19 cellular contexts compared by ENCODE assay signal in genomic region chr3:75180945-75181298, GRCh38.
"Had no signal": no experiment of that assay in that cellular context is flagged by ENCODE, and none has a peak within 500 bp of the region (broad histone marks: within the 10 kb centered on the region; RNA-seq: fewer than 3 reads in every experiment).

No MANE protein-coding gene starts in this region.

- H3K36me3 ChIP-seq: adrenal gland, esophagus muscularis mucosa, neural progenitor cell, prostate gland, right atrium auricular region, transverse colon, WERI-Rb-1 had no signal

- DNase-seq: activated CD4-positive, alpha-beta T cell treated with anti-CD3 and anti-CD28 coated beads for 1 hour; activated gamma-delta T cell treated with Interleukin-2 at 50 U/mL for 16 hours; adrenal gland; dermis blood vessel endothelial cell; effector memory CD4-positive, alpha-beta T cell; immature natural killer cell; kidney glomerular epithelial cell; left ventricle myocardium superior; naive thymus-derived CD4-positive, alpha-beta T cell; stimulated activated CD4-positive, alpha-beta T cell treated with anti-CD3 and anti-CD28 coated beads, Interleukin-2, amount 100 ng/mL, for 24 hours; stimulated activated naive CD8-positive, alpha-beta T cell treated with anti-CD3 and anti-CD28 coated beads, Interleukin-15, Interleukin-2, amounts not matched to agents 100 U/mL and 50 U/mL, for 24 hours; transverse colon; WERI-Rb-1 had no signal

- FAIRE-seq: endothelial cell of umbilical vein had no signal

- H3K4me3 ChIP-seq: adrenal gland, esophagus muscularis mucosa, neural progenitor cell, prostate gland, right atrium auricular region, transverse colon had no signal

- H3K27me3 ChIP-seq: adrenal gland, esophagus muscularis mucosa, neural progenitor cell, right atrium auricular region, transverse colon had no signal

- H3K9me3 ChIP-seq: adrenal gland, esophagus muscularis mucosa, prostate gland, right atrium auricular region, transverse colon had no signal

- ATAC-seq: activated naive CD4-positive, alpha-beta T cell treated with anti-CD3 and anti-CD28 coated beads, Interleukin-2, amount 50 U/mL, for 72 hours; left ventricle myocardium superior; naive thymus-derived CD4-positive, alpha-beta T cell; stimulated activated naive CD8-positive, alpha-beta T cell treated with anti-CD3 and anti-CD28 coated beads, Interleukin-15, Interleukin-2, amounts not matched to agents 100 U/mL and 50 U/mL, for 24 hours had no signal

- H3K27ac ChIP-seq: adrenal gland, esophagus muscularis mucosa, neural progenitor cell, prostate gland, right atrium auricular region, transverse colon, WERI-Rb-1 had no signal

- H3K4me1 ChIP-seq: adrenal gland, esophagus muscularis mucosa, prostate gland, right atrium auricular region, transverse colon had no signal
